8 cellular contexts compared by ENCODE assay signal in the genomic region with DNA sequence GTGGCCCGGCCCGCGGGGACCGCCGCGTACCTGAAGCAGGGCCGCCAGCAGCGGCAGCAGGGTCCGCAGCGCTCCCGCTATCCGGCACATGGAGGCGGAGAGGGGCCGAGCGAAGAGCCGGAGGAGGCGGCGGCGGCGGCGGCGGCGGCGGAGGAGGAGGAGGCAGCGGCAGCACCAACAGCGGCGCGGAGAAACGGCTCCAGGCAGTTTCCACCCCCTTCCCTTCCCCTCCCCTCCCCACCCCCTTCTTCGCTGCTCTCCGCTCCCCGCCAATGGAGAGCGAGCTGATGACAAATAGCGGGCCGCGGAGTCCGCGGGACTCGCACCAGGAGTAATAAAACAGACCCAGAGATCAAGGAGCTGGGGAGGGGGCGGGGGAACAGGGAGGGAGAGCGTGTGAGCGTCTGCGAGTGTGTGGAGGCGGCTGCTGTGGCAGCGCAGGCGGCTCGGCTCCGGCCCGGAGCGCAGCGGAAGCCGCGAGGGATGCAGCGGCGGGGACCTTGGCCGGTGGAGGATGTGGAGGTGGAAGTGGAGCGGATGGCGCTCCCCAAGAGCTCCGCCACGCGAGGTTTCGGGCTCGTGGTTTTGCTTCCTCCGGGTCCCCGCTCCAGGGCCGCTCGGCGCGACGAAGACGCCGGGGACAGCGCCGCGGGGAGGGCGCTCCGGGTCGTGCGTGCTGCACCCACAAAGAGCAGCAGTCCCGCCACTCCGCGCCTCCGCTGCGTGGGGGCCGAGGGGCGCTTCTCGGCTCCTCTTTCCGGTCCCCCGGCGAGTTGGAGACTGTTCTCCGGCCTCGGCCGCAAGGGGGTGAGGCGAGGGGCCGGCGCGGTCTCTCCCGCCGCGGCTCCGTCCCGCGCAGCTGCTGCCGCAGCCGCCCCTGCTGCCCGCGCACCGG. TPM values are rescaled to one million over a fixed set of nuclear protein-coding genes. Genes with fewer than 3 reads are reported as not detected.
DNase-seq lines count a peak whose midpoint lies in the region; ATAC-seq and TF ChIP-seq lines count a peak whose summit lies in the region.

A gene (minus strand): TSS at position 198 of the 895 bp plus-strand sequence. CDS start 108 bp downstream, at position 90.

- peak; percentile 75 for DNase-seq in 8988T
- peak; percentile 65 for DNase-seq in GM13977 (ENCODE audit: low spot score)
- DNase-seq in NCI-H187 treated with DMSO at 0.1 percent for 48 hours (lab: John Stamatoyannopoulos, UW), result peak; percentile 66
- DNase-seq in activated CD8-positive, alpha-beta T cell treated with anti-CD3 and anti-CD28 coated beads for 36 hours, result peak; percentile 25
- DNase-seq in fibroblast of pulmonary artery (ENCODE audit: low read depth), result peak; percentile 92
- DNase-seq in naive B cell, result no peak
- no peak for DNase-seq in vagina (ENCODE audit: extremely low spot score in 2 of 2)
- DNase-seq in stimulated activated naive CD4-positive, alpha-beta T cell treated with Interleukin-2 at 50 U/mL for 16 hours (lab: John Stamatoyannopoulos, UW), result no peak

- H3K36me3 ChIP-seq in vagina, result no peaks in the 10 kb centered on the region

- H3K4me3 Mint-ChIP-seq in activated CD8-positive, alpha-beta T cell treated with anti-CD3 and anti-CD28 coated beads for 36 hours, result peak within 1 kb of the TSS; percentile 39
- H3K4me3 Mint-ChIP-seq in naive B cell, result peak within 1 kb of the TSS; percentile 2 to 82 (median 74)

- TF ChIP-seq POLR2A in vagina (IDR thresholded peaks at IDR 0.05), result no peak

- intact Hi-C loops in activated CD8-positive, alpha-beta T cell treated with anti-CD3 and anti-CD28 coated beads for 36 hours (cut with micrococcal nuclease), result no loop called here
- intact Hi-C loops in vagina (cut with DNase I), result no loop called here

- no peak within 1 kb of the TSS for H3K27ac Mint-ChIP-seq in activated CD8-positive, alpha-beta T cell treated with anti-CD3 and anti-CD28 coated beads for 36 hours
- H3K27ac Mint-ChIP-seq in naive B cell, result no peak within 1 kb of the TSS

- H3K27ac ChIP-seq in vagina, result peak within 1 kb of the TSS; percentile 20

- no peaks in the 10 kb centered on the region for H3K9me3 ChIP-seq in vagina

- CTCF ChIA-PET in activated CD8-positive, alpha-beta T cell treated with anti-CD3 and anti-CD28 coated beads for 36 hours (lab: Charles Lee), result no interaction called here

- peak within 1 kb of the TSS; percentile 87 for H3K4me3 ChIP-seq in fibroblast of pulmonary artery (replicated peaks; ENCODE audit: low read depth, low read length)
- peak within 1 kb of the TSS; percentile 52 to 68 for H3K4me3 ChIP-seq in vagina

- in situ Hi-C loops in GM13977 (cut with MboI; ENCODE audit: low pct_unique_long_range_greater_than_20kb, low sequenced_read_pairs, unreplicated experiment), result no loop called here

- TF ChIP-seq CTCF in GM13977 (IDR thresholded peaks at IDR 0.05; ENCODE audit: extremely low read depth, insufficient read depth, missing control alignments) (peak; percentile 3), fibroblast of pulmonary artery (IDR thresholded peaks at IDR 0.05; ENCODE audit: low read length, missing control alignments) (no peak), vagina (IDR thresholded peaks at IDR 0.05) (no peak)
- TF ChIP-seq CTCF in activated CD8-positive, alpha-beta T cell treated with anti-CD3 and anti-CD28 coated beads for 36 hours (IDR thresholded peaks at IDR 0.05), result no peak

- peaks cover 37% of the 10 kb centered on the region for H3K27me3 Mint-ChIP-seq in activated CD8-positive, alpha-beta T cell treated with anti-CD3 and anti-CD28 coated beads for 36 hours
- H3K27me3 Mint-ChIP-seq in naive B cell, result peaks cover 36 to 53% (median 51%) of the 10 kb centered on the region in 3 donors

- H3K36me3 Mint-ChIP-seq in activated CD8-positive, alpha-beta T cell treated with anti-CD3 and anti-CD28 coated beads for 36 hours (ENCODE audit: low read depth), result peaks cover 6% of the 10 kb centered on the region
- peaks cover 0 to 15% of the 10 kb centered on the region in 2 donors for H3K36me3 Mint-ChIP-seq in naive B cell

- peaks cover 26% of the 10 kb centered on the region for H3K4me1 ChIP-seq in vagina

- no peaks in the 10 kb centered on the region for H3K27me3 ChIP-seq in vagina

- peaks cover 14% of the 10 kb centered on the region for H3K4me1 Mint-ChIP-seq in activated CD8-positive, alpha-beta T cell treated with anti-CD3 and anti-CD28 coated beads for 36 hours (ENCODE audit: low read depth)
- peaks cover 10 to 19% (median 18%) of the 10 kb centered on the region in 3 donors for H3K4me1 Mint-ChIP-seq in naive B cell

- no peaks in the 10 kb centered on the region for H3K9me3 Mint-ChIP-seq in activated CD8-positive, alpha-beta T cell treated with anti-CD3 and anti-CD28 coated beads for 36 hours
- H3K9me3 Mint-ChIP-seq in naive B cell, result peaks cover 0 to 9% (median 2%) of the 10 kb centered on the region in 7 donors

- ATAC-seq in activated CD8-positive, alpha-beta T cell treated with anti-CD3 and anti-CD28 coated beads for 36 hours, result peak; percentile 57
- no peak for ATAC-seq in naive B cell (ENCODE audit: low read depth in 2 of 2)

- POLR2A ChIA-PET in activated CD8-positive, alpha-beta T cell treated with anti-CD3 and anti-CD28 coated beads for 36 hours (lab: Charles Lee), result no interaction called here

RNA-seq across cellular contexts. Expression of the gene that starts here (rescaled TPM):
- total RNA-seq in activated CD8-positive, alpha-beta T cell treated with anti-CD3 and anti-CD28 coated beads for 36 hours, result under 1 TPM in 1 of 2 experiments, not detected in 1; 0.18 TPM
- polyA plus RNA-seq in naive B cell (ENCODE audit: low read depth in 6 of 6), result not detected
- total RNA-seq in vagina, result 3.7 TPM

Comparison
In these comparisons a context has a peak if more than half of its experiments do, and no peak if none do; other contexts are left out.
1. Peak in DNase-seq and ATAC-seq in activated CD8-positive, alpha-beta T cell treated with anti-CD3 and anti-CD28 coated beads for 36 hours; RNA of the gene not detected or under 1 TPM.
2. DNase-seq: peak in 8988T (single experiment), GM13977 (single experiment), NCI-H187 treated with DMSO at 0.1 percent for 48 hours (single experiment) and fibroblast of pulmonary artery (single experiment); none in naive B cell (single experiment), vagina (0 of 2) and stimulated activated naive CD4-positive, alpha-beta T cell treated with Interleukin-2 at 50 U/mL for 16 hours (single experiment).